ENCODE assay signal across 7 cellular contexts in the genomic region with DNA sequence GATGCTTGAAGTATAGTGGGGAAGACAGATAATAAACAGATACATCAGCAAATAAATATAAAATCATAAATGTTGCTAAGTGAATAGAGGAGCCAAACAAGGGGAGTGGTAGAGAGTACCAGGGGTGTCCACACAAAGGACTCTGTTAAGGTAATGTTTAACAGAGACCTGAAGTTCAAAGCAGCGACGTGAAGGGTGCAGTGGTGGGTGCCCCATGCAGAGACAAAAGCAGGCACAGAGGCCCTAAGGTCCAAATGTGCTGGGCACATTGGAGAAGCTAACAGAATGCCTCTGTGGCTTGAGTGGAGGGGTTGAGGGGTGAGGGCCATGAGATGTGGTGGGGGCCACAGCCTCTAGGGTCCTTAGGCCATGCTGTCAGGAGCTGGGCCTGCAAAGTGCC.
"Had no signal": no experiment of that assay in that cellular context is flagged by ENCODE, and none has a peak within 500 bp of the region (broad histone marks: within the 10 kb centered on the region; RNA-seq: fewer than 3 reads in every experiment).

No MANE protein-coding gene starts in this region.

- ATAC-seq: HCT116 had no signal

- H3K9me3 ChIP-seq: HAP-1 had no signal

- H3K36me3 ChIP-seq: HAP-1 had no signal

- H3K4me3 ChIP-seq: GM23248, HAP-1 had no signal

- H2AFZ ChIP-seq: GM23248 had no signal

- H3K27ac ChIP-seq: GM23248, HL-60 had no signal

- H3K9ac ChIP-seq: GM23248 had no signal

- DNase-seq: GM23248, GOT3, H7, HFFc6 had no signal
